ENCODE assay signal across 10 cellular contexts in genomic region chr12:121839993-121840761, GRCh38. TPM values are rescaled to one million over a fixed set of nuclear protein-coding genes. Genes with fewer than 3 reads are reported as not detected.
A peak's percentile ranks its signal among the peaks of the same experiment; 100 is the strongest.
DNase-seq lines count a peak whose midpoint lies in the region; ATAC-seq lines count a peak whose summit lies in the region.
"Had no signal": no experiment of that assay in that cellular context is flagged by ENCODE, and none has a peak within 500 bp of the region (broad histone marks: within the 10 kb centered on the region; RNA-seq: fewer than 3 reads in every experiment).

No MANE protein-coding gene starts in this region.

- H3K4me3 ChIP-seq in iPS-18c (ENCODE audit: insufficient read depth, low read depth, low read length) = peak overlapping the region; percentile 84

- no peaks in the 10 kb centered on the region for H3K36me3 Mint-ChIP-seq in T-helper 2 cell treated with Interferon-gamma antibody and Interleukin-4, amounts not matched to agents 5 μg/mL and 100 μg/mL, for 36 hours (ENCODE audit: low read depth)
- H3K36me3 Mint-ChIP-seq in activated CD4-positive, alpha-beta memory T cell treated with anti-CD3 and anti-CD28 coated beads for 36 hours = no peaks in the 10 kb centered on the region

- H3K9me3 Mint-ChIP-seq in T-helper 2 cell treated with Interferon-gamma antibody and Interleukin-4, amounts not matched to agents 5 μg/mL and 100 μg/mL, for 36 hours = no peaks in the 10 kb centered on the region
- H3K9me3 Mint-ChIP-seq in activated CD4-positive, alpha-beta memory T cell treated with anti-CD3 and anti-CD28 coated beads for 36 hours = no peaks in the 10 kb centered on the region

- CTCF ChIA-PET in activated CD4-positive, alpha-beta memory T cell treated with anti-CD3 and anti-CD28 coated beads for 36 hours (lab: Charles Lee) = interaction anchor here (1.8 to 3.0 kb wide), 3 partner anchors 29 to 48 kb away, joined by 9 to 20 read pairs (median 13); partner anchors contain the start of gene PSMD9

- peak overlapping the region; percentile 81 for H3K27ac Mint-ChIP-seq in T-helper 2 cell treated with Interferon-gamma antibody and Interleukin-4, amounts not matched to agents 5 μg/mL and 100 μg/mL, for 36 hours
- peak overlapping the region; percentile 92 for H3K27ac Mint-ChIP-seq in activated CD4-positive, alpha-beta memory T cell treated with anti-CD3 and anti-CD28 coated beads for 36 hours

- intact Hi-C loops in activated CD4-positive, alpha-beta memory T cell treated with anti-CD3 and anti-CD28 coated beads for 36 hours (cut with micrococcal nuclease) = loop anchor here (1.0 to 2.0 kb wide), 2 partner anchors 45 to 48 kb away; partner anchors contain the start of gene PSMD9

- no peaks in the 10 kb centered on the region for H3K27me3 Mint-ChIP-seq in T-helper 2 cell treated with Interferon-gamma antibody and Interleukin-4, amounts not matched to agents 5 μg/mL and 100 μg/mL, for 36 hours (ENCODE audit: low read depth)
- no peaks in the 10 kb centered on the region for H3K27me3 Mint-ChIP-seq in activated CD4-positive, alpha-beta memory T cell treated with anti-CD3 and anti-CD28 coated beads for 36 hours

- POLR2A ChIA-PET in activated CD4-positive, alpha-beta memory T cell treated with anti-CD3 and anti-CD28 coated beads for 36 hours (lab: Charles Lee) = interaction anchor here (1.0 kb wide), 1 partner anchor 16 kb away, joined by 3 read pairs; no protein-coding TSS in a partner anchor

- peak overlapping the region; percentile 44 for H3K27ac ChIP-seq in temporal lobe (ENCODE audit: low read depth, low read length)

- ATAC-seq in HG03342 (IDR thresholded peaks at IDR 0.05; ENCODE audit: unreplicated experiment) = no peak

- H3K4me1 Mint-ChIP-seq in T-helper 2 cell treated with Interferon-gamma antibody and Interleukin-4, amounts not matched to agents 5 μg/mL and 100 μg/mL, for 36 hours (ENCODE audit: low read depth) = peaks cover 6% of the 10 kb centered on the region
- H3K4me1 Mint-ChIP-seq in activated CD4-positive, alpha-beta memory T cell treated with anti-CD3 and anti-CD28 coated beads for 36 hours (ENCODE audit: low read depth) = peaks cover 15% of the 10 kb centered on the region

- no peaks in the 10 kb centered on the region for H3K9me3 ChIP-seq in iPS-18c (ENCODE audit: control insufficient read depth, insufficient read depth, low read length)

- DNase-seq in T-helper 2 cell treated with Interferon-gamma antibody and Interleukin-4, amounts not matched to agents 5 μg/mL and 100 μg/mL, for 36 hours (ENCODE audit: low spot score) = no peak
- DNase-seq in T-helper 2 cell (no peak), NCI-H226 (no peak), kidney glomerular epithelial cell (lab: John Stamatoyannopoulos, UW) (no peak)
- no peak for DNase-seq in activated CD4-positive, alpha-beta memory T cell treated with anti-CD3 and anti-CD28 coated beads for 36 hours

- H3K4me3 Mint-ChIP-seq in T-helper 2 cell treated with Interferon-gamma antibody and Interleukin-4, amounts not matched to agents 5 μg/mL and 100 μg/mL, for 36 hours = peak overlapping the region; percentile 99
- H3K4me3 Mint-ChIP-seq in activated CD4-positive, alpha-beta memory T cell treated with anti-CD3 and anti-CD28 coated beads for 36 hours = peak overlapping the region; percentile 99

RNA-seq across cellular contexts. Expression of gene HPD, which starts 18.5 kb away (rescaled TPM):
- not detected for total RNA-seq in activated CD4-positive, alpha-beta memory T cell treated with anti-CD3 and anti-CD28 coated beads for 36 hours
- total RNA-seq in temporal lobe = not detected
- total RNA-seq: Daoy, pulmonary artery endothelial cell had no signal

RNA-seq across cellular contexts. Expression of gene SETD1B, which starts 36.4 kb away (rescaled TPM):
- total RNA-seq in activated CD4-positive, alpha-beta memory T cell treated with anti-CD3 and anti-CD28 coated beads for 36 hours = 10 to 100 TPM; 14.1 to 15.2 TPM
- 7.1 TPM for total RNA-seq in temporal lobe

RNA-seq across cellular contexts. Expression of gene RHOF, which starts 46.7 kb away (rescaled TPM):
- total RNA-seq in activated CD4-positive, alpha-beta memory T cell treated with anti-CD3 and anti-CD28 coated beads for 36 hours = 100 to 1,000 TPM; 136 to 141 TPM
- 10.1 TPM for total RNA-seq in temporal lobe

RNA-seq across cellular contexts. Expression of gene PSMD9, which starts 48.4 kb away (rescaled TPM):
- total RNA-seq in activated CD4-positive, alpha-beta memory T cell treated with anti-CD3 and anti-CD28 coated beads for 36 hours = 10 to 100 TPM; 60.7 to 64.1 TPM
- total RNA-seq in temporal lobe = 11.8 TPM

Comparison
In these comparisons a context has a peak if more than half of its experiments do, and no peak if none do; other contexts are left out.
1. RNA of gene RHOF, which starts 46.7 kb away (total RNA-seq): 136 to 141 TPM in activated CD4-positive, alpha-beta memory T cell treated with anti-CD3 and anti-CD28 coated beads for 36 hours; 10.1 TPM in temporal lobe (single experiment); every median in the first group is over 10 times any median in the second.